In genomic region chr7:98294798-98295382, GRCh38 we compare ENCODE assay signal across 1 cellular context.
TF ChIP-seq lines count a peak whose summit lies in the region.

No MANE protein-coding gene starts in this region.

TF ChIP-seq in GM12878, 131 proteins besides CTCF, POLR2A, EP300 and RAD21 (continued from another document):
- TF ChIP-seq POLR2AphosphoS5 (IDR thresholded peaks at IDR 0.05; ENCODE audit: low read length) (peak; percentile 21; the same call in 1 of the 2 replicates), HDAC6 (IDR thresholded peaks at IDR 0.05; ENCODE audit: unreplicated experiment) (no peak), SMC3 (IDR thresholded peaks at IDR 0.05; ENCODE audit: borderline replicate concordance, low read length) (peak; percentile 60), ASH2L (IDR thresholded peaks at IDR 0.05; ENCODE audit: borderline replicate concordance, low read depth) (no peak), JUND (IDR thresholded peaks at IDR 0.05; ENCODE audit: low read depth, low read length) (no peak), MXI1 (IDR thresholded peaks at IDR 0.05; ENCODE audit: low read depth, low read length) (no peak), CBX5 (IDR thresholded peaks at IDR 0.05; ENCODE audit: low read depth) (no peak), RAD51 (IDR thresholded peaks at IDR 0.05) (no peak)
